4 cellular contexts compared by ENCODE assay signal in genomic region chr22:16635442-16635841, GRCh38. TPM values are rescaled to one million over a fixed set of nuclear protein-coding genes. Genes with fewer than 3 reads are reported as not detected.
"Had no signal": no experiment of that assay in that cellular context is flagged by ENCODE, and none has a peak within 500 bp of the region (broad histone marks: within the 10 kb centered on the region; RNA-seq: fewer than 3 reads in every experiment).

No MANE protein-coding gene starts in this region.

RNA-seq across cellular contexts. Expression of gene CCT8L2, which starts 42.8 kb away (rescaled TPM):
- total RNA-seq: LHCN-M2, M059J, MCF 10A, NCI-H460 had no signal
